ENCODE assay signal across 8 cellular contexts in genomic region chr1:154407021-154407865, GRCh38. TPM values are rescaled to one million over a fixed set of nuclear protein-coding genes. Genes with fewer than 3 reads are reported as not detected.
DNase-seq lines count a peak whose midpoint lies in the region; ATAC-seq, FAIRE-seq and TF ChIP-seq lines count a peak whose summit lies in the region.

No MANE protein-coding gene starts in this region.

- H3K27ac ChIP-seq in upper lobe of right lung, result peak overlapping the region; percentile 99

- peak; percentile 35 for ATAC-seq in GM19463 (IDR thresholded peaks at IDR 0.05; ENCODE audit: unreplicated experiment)
- no peak for ATAC-seq in naive thymus-derived CD8-positive, alpha-beta T cell
- ATAC-seq in upper lobe of right lung, result peak; percentile 42
- no peak for ATAC-seq in HG03135 (IDR thresholded peaks at IDR 0.05; ENCODE audit: unreplicated experiment)
- ATAC-seq in GM18505 (IDR thresholded peaks at IDR 0.05; ENCODE audit: unreplicated experiment), result no peak

- intact Hi-C loops in MCF 10A (cut with micrococcal nuclease), result loop anchor here (2.0 to 5.0 kb wide), 4 partner anchors 38 to 140 kb away; partner anchors contain the start of gene ATP8B2
- intact Hi-C loops in upper lobe of right lung (cut with DNase I), result no loop called here

- POLR2A ChIA-PET in MCF 10A (lab: Yijun Ruan, JAX), result interaction anchor here (0.6 to 25.8 kb wide), 24 partner anchors 12 to 873 kb away, joined by 3 to 1077 read pairs (median 4); partner anchors contain the start of genes ATP8B2, HAX1 and S100A16
- POLR2A ChIA-PET in naive thymus-derived CD8-positive, alpha-beta T cell (lab: Charles Lee), result interaction anchor here (0.6 to 11.0 kb wide), 14 partner anchors 11 to 440 kb away, joined by 3 to 122 read pairs (median 5); no protein-coding TSS in a partner anchor

- H3K27me3 ChIP-seq in upper lobe of right lung, result no peaks in the 10 kb centered on the region

- BruUV-seq in MCF 10A (replicated peaks; lab: Mats Ljungman, UMichigan), result TSS peak; percentile 78

- TF ChIP-seq CTCF in MCF 10A (IDR thresholded peaks at IDR 0.05; ENCODE audit: unreplicated experiment) (no peak), upper lobe of right lung (IDR thresholded peaks at IDR 0.05) (no peak), D721Med (IDR thresholded peaks at IDR 0.05; ENCODE audit: insufficient read depth, missing control alignments) (no peak)

- H3K4me1 Mint-ChIP-seq in MCF 10A (ENCODE audit: insufficient read depth, unreplicated experiment), result peaks cover 51% of the 10 kb centered on the region
- peaks cover 47 to 88% (median 82%) of the 10 kb centered on the region in 4 donors for H3K4me1 Mint-ChIP-seq in naive thymus-derived CD8-positive, alpha-beta T cell

- peak overlapping the region; percentile 99 for H3K4me3 Mint-ChIP-seq in MCF 10A (ENCODE audit: unreplicated experiment)
- H3K4me3 Mint-ChIP-seq in naive thymus-derived CD8-positive, alpha-beta T cell, result peak overlapping the region; percentile 88 to 96 (median 93)

- TF ChIP-seq POLR2A in GM18505 (IDR thresholded peaks at IDR 0.05; ENCODE audit: borderline replicate concordance, extremely low read depth, insufficient read depth, insufficient read length), result no peak

- no peaks in the 10 kb centered on the region for H3K9me3 ChIP-seq in upper lobe of right lung

- FAIRE-seq in D721Med (lab: Jason Lieb, UNC), result no peak

- DNase-seq in NOMO-1 treated with dmso at 0.1 percent for 144 hours (lab: John Stamatoyannopoulos, UW; ENCODE audit: unreplicated experiment) (peak; percentile 92), MCF 10A (ENCODE audit: unreplicated experiment) (peak; percentile 85), upper lobe of right lung (peak; percentile 87), D721Med (ENCODE audit: insufficient read length, low spot score) (no peak)
- peak in 2 of 10 donors; percentile 24 to 31 for DNase-seq in naive thymus-derived CD8-positive, alpha-beta T cell

- peak overlapping the region; percentile 72 for H3K4me3 ChIP-seq in upper lobe of right lung

- H3K9me3 Mint-ChIP-seq in MCF 10A (ENCODE audit: unreplicated experiment), result no peaks in the 10 kb centered on the region
- H3K9me3 Mint-ChIP-seq in naive thymus-derived CD8-positive, alpha-beta T cell, result no peaks in the 10 kb centered on the region

- peaks cover 37% of the 10 kb centered on the region for H3K36me3 Mint-ChIP-seq in MCF 10A (ENCODE audit: insufficient read depth, unreplicated experiment)
- H3K36me3 Mint-ChIP-seq in naive thymus-derived CD8-positive, alpha-beta T cell, result peaks cover 0 to 21% (median 4%) of the 10 kb centered on the region in 3 donors

- CTCF ChIA-PET in MCF 10A (lab: Yijun Ruan, JAX), result interaction anchor here (0.5 to 5.7 kb wide), 13 partner anchors 12 to 661 kb away, joined by 3 to 51 read pairs (median 5); partner anchors contain the start of gene HAX1

- H3K27ac Mint-ChIP-seq in MCF 10A (ENCODE audit: low read depth, unreplicated experiment), result peak overlapping the region; percentile 96
- peak overlapping the region; percentile 90 to 98 (median 94) for H3K27ac Mint-ChIP-seq in naive thymus-derived CD8-positive, alpha-beta T cell

- H3K36me3 ChIP-seq in upper lobe of right lung, result no peaks in the 10 kb centered on the region

- H3K4me1 ChIP-seq in upper lobe of right lung, result peaks cover 55% of the 10 kb centered on the region

- no peaks in the 10 kb centered on the region for H3K27me3 Mint-ChIP-seq in MCF 10A (ENCODE audit: insufficient read depth, unreplicated experiment)
- H3K27me3 Mint-ChIP-seq in naive thymus-derived CD8-positive, alpha-beta T cell, result no peaks in the 10 kb centered on the region

RNA-seq across cellular contexts. Expression of gene IL6R, which starts 2.1 kb away (rescaled TPM):
- total RNA-seq in MCF 10A (2022), result 22.8 and 41.0 TPM in 2 replicates
- total RNA-seq in naive thymus-derived CD8-positive, alpha-beta T cell, result 10 to 100 TPM; 44.4 to 49.9 TPM
- polyA plus RNA-seq in naive thymus-derived CD8-positive, alpha-beta T cell, result 10 to 100 TPM; 20.1 to 44.1 (median 28.4) TPM
- 60.2 TPM for total RNA-seq in upper lobe of right lung

Comparison
In these comparisons a context has a peak if more than half of its experiments do, and no peak if none do; other contexts are left out.
1. ATAC-seq: peak in GM19463 (single experiment) and upper lobe of right lung (single experiment); none in naive thymus-derived CD8-positive, alpha-beta T cell (0 of 2), HG03135 (single experiment) and GM18505 (single experiment).